ENCODE assay signal across 11 cellular contexts in genomic region chr4:169398294-169398693, GRCh38.
DNase-seq lines count a peak whose midpoint lies in the region; ATAC-seq and TF ChIP-seq lines count a peak whose summit lies in the region.
"Had no signal": no experiment of that assay in that cellular context is flagged by ENCODE, and none has a peak within 500 bp of the region (broad histone marks: within the 10 kb centered on the region; RNA-seq: fewer than 3 reads in every experiment).

No MANE protein-coding gene starts in this region.

- 0 out of 2 replicates have a peak, but pooled peaks cover 1% of the 10 kb centered on the region for H3K36me3 ChIP-seq in IMR-90 (ENCODE audit: control insufficient read depth, insufficient read depth, low read length)
- no peaks in the 10 kb centered on the region for H3K36me3 ChIP-seq in colonic mucosa
- H3K36me3 ChIP-seq: neutrophil had no signal

- H3K27me3 ChIP-seq in IMR-90 (ENCODE audit: control insufficient read depth, insufficient read depth, low read length) (no peaks in the 10 kb centered on the region), colonic mucosa (no peaks in the 10 kb centered on the region)
- H3K27me3 ChIP-seq: neutrophil had no signal

- no peaks in the 10 kb centered on the region; the same call in 1 of the 2 replicates for H3K9me1 ChIP-seq in IMR-90 (ENCODE audit: insufficient read depth, low read length)

- H3K27ac ChIP-seq in IMR-90 (ENCODE audit: insufficient read depth, low read length) (no peak overlapping the region), colonic mucosa (no peak overlapping the region)
- H3K27ac ChIP-seq: neutrophil had no signal

- H3K4me3 ChIP-seq in IMR-90 (ENCODE audit: insufficient read depth, low read depth, low read length) = no peak overlapping the region
- H3K4me3 ChIP-seq in astrocyte of the cerebellum (ENCODE audit: low read depth, low read length) = no peak overlapping the region
- H3K4me3 ChIP-seq in colonic mucosa = no peak overlapping the region

- POLR2A ChIA-PET in IMR-90 (lab: Charles Lee; ENCODE audit: unreplicated experiment) = no interaction called here

- H4K8ac ChIP-seq in IMR-90 (ENCODE audit: low read depth in 2 of 2, low read length in 2 of 2) = no peak overlapping the region

- peak; percentile 71 for DNase-seq in A172 (ENCODE audit: low spot score)
- peak; percentile 76 for DNase-seq in IMR-90
- peak; percentile 74 for DNase-seq in astrocyte of the cerebellum (ENCODE audit: low read depth)
- DNase-seq in glomerular endothelial cell (ENCODE audit: extremely low read depth, low read depth, low spot score) = peak; percentile 69
- DNase-seq in colonic mucosa = no peak
- DNase-seq in SHP77 (lab: John Stamatoyannopoulos, UW) = no peak
- DNase-seq in stimulated activated CD4-positive, alpha-beta T cell treated with anti-CD3 and anti-CD28 coated beads, Interleukin-4, amount 100 ng/mL, for 1 hour = no peak
- no peak for DNase-seq in NCI-H2081 (lab: John Stamatoyannopoulos, UW)
- DNase-seq: ACHN had no signal

- no peak overlapping the region for H2AK9ac ChIP-seq in IMR-90 (replicated peaks; ENCODE audit: low read depth, low read length, poor library complexity)

- H2BK20ac ChIP-seq in IMR-90 (ENCODE audit: low read depth, low read length) = no peak overlapping the region

- H4K91ac ChIP-seq in IMR-90 (ENCODE audit: insufficient read depth, low read depth, low read length) = no peak overlapping the region

- TF ChIP-seq POLR2A in IMR-90 (IDR thresholded peaks at IDR 0.05; ENCODE audit: low read depth, low read length) = no peak

- no peak overlapping the region for H3K23ac ChIP-seq in IMR-90 (ENCODE audit: low read depth, low read length)

- H3K4ac ChIP-seq in IMR-90 (ENCODE audit: low read depth, low read length) = no peak overlapping the region

- H3K4me2 ChIP-seq in IMR-90 (ENCODE audit: low read depth, low read length) = no peak overlapping the region

- H3K79me1 ChIP-seq in IMR-90 (ENCODE audit: low read depth in 1 of 2, low read length in 2 of 2) = no peaks in the 10 kb centered on the region

- H3K14ac ChIP-seq in IMR-90 (replicated peaks; ENCODE audit: low read depth, low read length) = no peak overlapping the region

- no TSS peak for BruUV-seq in IMR-90 (replicated peaks; lab: Mats Ljungman, UMichigan)

- dilution Hi-C loops in IMR-90 (cut with HindIII; ENCODE audit: low sequenced_read_pairs, unreplicated experiment) = no loop called here

- in situ Hi-C loops in IMR-90 (cut with MboI; ENCODE audit: low sequenced_read_pairs) (no loop called here), astrocyte of the cerebellum (cut with HindIII; ENCODE audit: low sequenced_read_pairs) (no loop called here)

- H4K5ac ChIP-seq in IMR-90 (ENCODE audit: low read depth, low read length) = no peak overlapping the region

- no peak overlapping the region for H2BK15ac ChIP-seq in IMR-90 (ENCODE audit: low read depth, low read length)

- no peak overlapping the region for H2AK5ac ChIP-seq in IMR-90 (ENCODE audit: low read depth, low read length)

- peak overlapping the region; percentile 53 for H2BK5ac ChIP-seq in IMR-90 (ENCODE audit: low read depth, low read length, poor library complexity, severe bottlenecking)

- no peak overlapping the region for H3K18ac ChIP-seq in IMR-90 (ENCODE audit: low read depth, low read length)

- H3K4me1 ChIP-seq in IMR-90 (ENCODE audit: control insufficient read depth, insufficient read depth, low read length) (no peaks in the 10 kb centered on the region; the same call in 1 of the 2 replicates), colonic mucosa (no peaks in the 10 kb centered on the region)

- H2BK120ac ChIP-seq in IMR-90 (ENCODE audit: low read depth, low read length) = no peak overlapping the region

- H3K9me3 ChIP-seq in IMR-90 (ENCODE audit: control insufficient read depth, insufficient read depth, low read length) = no peaks in the 10 kb centered on the region
- H3K9me3 ChIP-seq in colonic mucosa = no peaks in the 10 kb centered on the region
- H3K9me3 ChIP-seq: neutrophil had no signal

- H3K9ac ChIP-seq in IMR-90 (ENCODE audit: low read depth, low read length) (no peak overlapping the region), colonic mucosa (ENCODE audit: low read depth in 2 of 2, low read length in 2 of 2) (no peak overlapping the region)

- peak; percentile 48 for ATAC-seq in IMR-90 (ENCODE audit: low read depth)
- ATAC-seq: left lobe of liver had no signal

- H2AFZ ChIP-seq in IMR-90 (replicated peaks; ENCODE audit: low read length, poor library complexity) = no peak overlapping the region

- TF ChIP-seq CTCF in IMR-90 (conservative IDR thresholded peaks at IDR 0.05; ENCODE audit: low read depth, low read length) = no peak
- TF ChIP-seq CTCF in astrocyte of the cerebellum (IDR thresholded peaks at IDR 0.05; ENCODE audit: low read depth, low read length, missing control alignments) = no peak
- no peak for TF ChIP-seq CTCF in colonic mucosa (IDR thresholded peaks at IDR 0.05)

- no peak overlapping the region for H3K56ac ChIP-seq in IMR-90 (ENCODE audit: extremely low read depth, insufficient read depth, low read length)

- intact Hi-C loops in IMR-90 (cut with micrococcal nuclease) (no loop called here), colonic mucosa (cut with DNase I) (no loop called here)

- no peaks in the 10 kb centered on the region for H4K20me1 ChIP-seq in IMR-90 (ENCODE audit: insufficient read depth, low read length)

- TF ChIP-seq RAD21 in IMR-90 (IDR thresholded peaks at IDR 0.05; ENCODE audit: low read length) = no peak

- CTCF ChIA-PET in IMR-90 (lab: Yijun Ruan, JAX) = no interaction called here

TF ChIP-seq in IMR-90, 13 proteins besides CTCF, POLR2A, EP300 and RAD21:
- TF ChIP-seq NFE2L2 (IDR thresholded peaks at IDR 0.05; ENCODE audit: low read depth, low read length) (no peak), CHD1 (IDR thresholded peaks at IDR 0.05; ENCODE audit: low read depth, low read length) (no peak), RCOR1 (IDR thresholded peaks at IDR 0.05; ENCODE audit: insufficient replicate concordance, low read length) (no peak), CEBPB (IDR thresholded peaks at IDR 0.05; ENCODE audit: low read depth, low read length) (no peak), ELK1 (IDR thresholded peaks at IDR 0.05; ENCODE audit: borderline replicate concordance, low read depth, low read length) (no peak), SMC3 (IDR thresholded peaks at IDR 0.05; ENCODE audit: low read depth, low read length) (no peak), FOS (IDR thresholded peaks at IDR 0.05; ENCODE audit: low read depth, low read length) (no peak; the same call in 1 of the 2 replicates), USF2 (IDR thresholded peaks at IDR 0.05; ENCODE audit: low read depth, low read length) (no peak), BHLHE40 (IDR thresholded peaks at IDR 0.05; ENCODE audit: low read depth, low read length) (no peak), MAFK (IDR thresholded peaks at IDR 0.05; ENCODE audit: low read depth, low read length) (no peak), RFX5 (IDR thresholded peaks at IDR 0.05; ENCODE audit: low read depth, low read length) (no peak), MXI1 (IDR thresholded peaks at IDR 0.05; ENCODE audit: borderline replicate concordance, low read depth, low read length) (no peak), MAZ (IDR thresholded peaks at IDR 0.05; ENCODE audit: borderline replicate concordance, low read depth, low read length) (no peak)

Comparison
In these comparisons a context has a peak if more than half of its experiments do, and no peak if none do; other contexts are left out.
1. DNase-seq: peak in A172 (single experiment), IMR-90 (single experiment), astrocyte of the cerebellum (single experiment) and glomerular endothelial cell (single experiment); none in colonic mucosa (single experiment), SHP77 (0 of 2), stimulated activated CD4-positive, alpha-beta T cell treated with anti-CD3 and anti-CD28 coated beads, Interleukin-4, amount 100 ng/mL, for 1 hour (single experiment) and NCI-H2081 (0 of 2).